Comparison of ENCODE assay signal across 12 cellular contexts in the genomic region with DNA sequence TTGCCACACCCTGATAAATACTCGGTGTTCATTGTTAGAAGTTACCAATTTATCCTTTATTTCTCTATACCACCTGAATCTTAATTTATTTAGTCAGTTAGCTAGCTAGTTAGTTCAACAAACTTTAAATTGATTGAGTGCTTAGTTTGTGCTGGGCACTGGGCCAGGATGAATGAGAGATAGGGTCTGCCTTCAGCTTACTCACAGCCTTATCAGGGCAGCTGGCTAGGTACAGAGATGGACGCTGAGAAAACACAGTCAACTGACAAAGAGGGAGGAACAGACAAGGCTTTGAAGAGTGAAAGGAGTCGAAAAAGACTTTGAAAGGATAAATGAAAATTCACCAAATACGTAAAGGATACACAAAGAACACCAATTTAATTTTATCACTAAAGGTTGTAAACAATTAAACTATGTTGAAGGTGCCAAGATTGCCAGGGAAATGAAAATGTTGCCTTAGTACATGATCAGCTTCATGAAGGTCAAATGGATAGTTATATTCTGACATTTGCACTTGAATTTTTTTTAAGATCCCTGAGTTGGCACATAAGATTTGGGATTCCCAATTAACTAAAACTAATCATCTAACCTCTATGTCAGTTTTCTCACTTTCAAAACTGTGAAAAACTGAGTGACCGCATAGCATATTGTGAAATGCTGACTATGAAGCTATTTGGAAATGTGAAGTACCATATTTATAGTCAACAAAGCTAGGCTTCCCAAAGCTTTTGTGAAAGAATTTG. TPM values are rescaled to one million over a fixed set of nuclear protein-coding genes. Genes with fewer than 3 reads are reported as not detected.
DNase-seq lines count a peak whose midpoint lies in the region; ATAC-seq and TF ChIP-seq lines count a peak whose summit lies in the region.
"Had no signal": no experiment of that assay in that cellular context is flagged by ENCODE, and none has a peak within 500 bp of the region (broad histone marks: within the 10 kb centered on the region; RNA-seq: fewer than 3 reads in every experiment).

No MANE protein-coding gene starts in this region.

- H3K4me3 ChIP-seq in gastroesophageal sphincter (peak overlapping the region; percentile 84 to 85), sigmoid colon (peak overlapping the region; percentile 61 to 82 (median 78))

- TF ChIP-seq EP300 in gastroesophageal sphincter (IDR thresholded peaks at IDR 0.05) = no peak
- no peak for TF ChIP-seq EP300 in sigmoid colon (IDR thresholded peaks at IDR 0.05)

- peak overlapping the region; percentile 69 for H3K27ac Mint-ChIP-seq in Calu3 (ENCODE audit: unreplicated experiment)
- H3K27ac Mint-ChIP-seq: immature natural killer cell had no signal

- CTCF ChIA-PET in Calu3 (lab: Charles Lee) = interaction anchor here (0.5 to 2.1 kb wide), 8 partner anchors 10 to 213 kb away, joined by 3 to 19 read pairs (median 4); no protein-coding TSS in a partner anchor

- 36 to 42% methylated on average over 4 to 5 of the region's 5 CpGs for WGBS in gastroesophageal sphincter (ENCODE audit: low coverage in 1 of 2), 2 donors
- WGBS in sigmoid colon, 2 donors = 30 to 66% methylated on average over 5 of the region's 5 CpGs

- H3K4me1 ChIP-seq in gastroesophageal sphincter (peaks cover 0 to 55% (median 7%) of the 10 kb centered on the region in 3 donors), sigmoid colon (peaks cover 0 to 46% (median 26%) of the 10 kb centered on the region in 4 donors)

- DNase-seq in Calu3 (peak; percentile 48), sigmoid colon (no peak), KG1 (lab: John Stamatoyannopoulos, UW) (no peak), cerebellum (ENCODE audit: low spot score) (no peak), SKM-1 treated with dmso at 0.1 percent for 144 hours (lab: John Stamatoyannopoulos, UW; ENCODE audit: unreplicated experiment) (no peak), cerebellar nuclear complex (lab: John Stamatoyannopoulos, UW) (no peak)
- DNase-seq: activated CD4-positive, CD25-positive, alpha-beta regulatory T cell; DMS 273 treated with DMSO at 0.1 percent for 48 hours; immature natural killer cell; NCI-H69 had no signal

- peak; percentile 22; the same call in 2 of the 3 replicates for ATAC-seq in SK-N-SH treated with all-trans-retinoic acid at 6 μM for 48 hours
- no peak for ATAC-seq in gastroesophageal sphincter

- peaks cover 31% of the 10 kb centered on the region for H3K4me1 Mint-ChIP-seq in Calu3 (ENCODE audit: low read depth, unreplicated experiment)

- H3K27ac ChIP-seq in gastroesophageal sphincter (peak overlapping the region; percentile 93 to 97 (median 96)), sigmoid colon (peak overlapping the region; percentile 89 to 98 (median 95))

- no peaks in the 10 kb centered on the region for H3K27me3 ChIP-seq in gastroesophageal sphincter
- no peaks in the 10 kb centered on the region for H3K27me3 ChIP-seq in sigmoid colon

- peaks cover 0 to 9% of the 10 kb centered on the region in 2 donors for H3K36me3 ChIP-seq in gastroesophageal sphincter
- peaks cover 0 to 10% (median under 1%) of the 10 kb centered on the region in 4 donors for H3K36me3 ChIP-seq in sigmoid colon

- no peak for TF ChIP-seq POLR2A in gastroesophageal sphincter (IDR thresholded peaks at IDR 0.05)
- TF ChIP-seq POLR2A in sigmoid colon (IDR thresholded peaks at IDR 0.05) = no peak

- H3K36me3 Mint-ChIP-seq in Calu3 (ENCODE audit: insufficient read depth, unreplicated experiment) = peaks cover 26% of the 10 kb centered on the region
- H3K36me3 Mint-ChIP-seq: immature natural killer cell had no signal

- H3K9me3 Mint-ChIP-seq in Calu3 (ENCODE audit: low read depth, unreplicated experiment) = no peaks in the 10 kb centered on the region

- no TSS peak for BruUV-seq in Calu3 (replicated peaks; lab: Mats Ljungman, UMichigan)

- H3K9me3 ChIP-seq in gastroesophageal sphincter (no peaks in the 10 kb centered on the region), sigmoid colon (no peaks in the 10 kb centered on the region)

- H3K4me3 Mint-ChIP-seq in Calu3 (ENCODE audit: low read depth, unreplicated experiment) = peak overlapping the region; percentile 94

- H3K27me3 Mint-ChIP-seq in Calu3 (ENCODE audit: unreplicated experiment) = no peaks in the 10 kb centered on the region

- intact Hi-C loops in Calu3 (cut with micrococcal nuclease; ENCODE audit: unreplicated experiment) (loop anchor here (2.0 to 5.0 kb wide), 5 partner anchors 21 to 243 kb away; no protein-coding TSS in a partner anchor), sigmoid colon (cut with DNase I) (loop anchor here (5.0 kb wide), 1 partner anchor 144 kb away; no protein-coding TSS in a partner anchor)

- TF ChIP-seq CTCF in Calu3 (IDR thresholded peaks at IDR 0.05; ENCODE audit: unreplicated experiment) = no peak
- no peak for TF ChIP-seq CTCF in gastroesophageal sphincter (IDR thresholded peaks at IDR 0.05)
- TF ChIP-seq CTCF in sigmoid colon (IDR thresholded peaks at IDR 0.05) = no peak

TF ChIP-seq in SK-N-SH treated with all-trans-retinoic acid at 6 μM for 48 hours, 23 proteins besides CTCF, POLR2A, EP300 and RAD21:
- TF ChIP-seq ZFP3 (CRISPR knock-in tag; IDR thresholded peaks at IDR 0.05) (no peak), ZNF8 (CRISPR knock-in tag; IDR thresholded peaks at IDR 0.05) (no peak), RARB (CRISPR knock-in tag; IDR thresholded peaks at IDR 0.05) (no peak), OSR1 (CRISPR knock-in tag; IDR thresholded peaks at IDR 0.05) (no peak), SNAI2 (CRISPR knock-in tag; IDR thresholded peaks at IDR 0.05) (no peak), ZNF565 (CRISPR knock-in tag; conservative IDR thresholded peaks at IDR 0.05; ENCODE audit: low read depth) (no peak), ARNTL (CRISPR knock-in tag; IDR thresholded peaks at IDR 0.05; ENCODE audit: borderline replicate concordance, low read depth) (no peak), ISL1 (CRISPR knock-in tag; IDR thresholded peaks at IDR 0.05) (no peak), ESRRG (CRISPR knock-in tag; IDR thresholded peaks at IDR 0.05) (no peak), CSDC2 (CRISPR knock-in tag; IDR thresholded peaks at IDR 0.05) (no peak)
- TF ChIP-seq, protein P1, sequence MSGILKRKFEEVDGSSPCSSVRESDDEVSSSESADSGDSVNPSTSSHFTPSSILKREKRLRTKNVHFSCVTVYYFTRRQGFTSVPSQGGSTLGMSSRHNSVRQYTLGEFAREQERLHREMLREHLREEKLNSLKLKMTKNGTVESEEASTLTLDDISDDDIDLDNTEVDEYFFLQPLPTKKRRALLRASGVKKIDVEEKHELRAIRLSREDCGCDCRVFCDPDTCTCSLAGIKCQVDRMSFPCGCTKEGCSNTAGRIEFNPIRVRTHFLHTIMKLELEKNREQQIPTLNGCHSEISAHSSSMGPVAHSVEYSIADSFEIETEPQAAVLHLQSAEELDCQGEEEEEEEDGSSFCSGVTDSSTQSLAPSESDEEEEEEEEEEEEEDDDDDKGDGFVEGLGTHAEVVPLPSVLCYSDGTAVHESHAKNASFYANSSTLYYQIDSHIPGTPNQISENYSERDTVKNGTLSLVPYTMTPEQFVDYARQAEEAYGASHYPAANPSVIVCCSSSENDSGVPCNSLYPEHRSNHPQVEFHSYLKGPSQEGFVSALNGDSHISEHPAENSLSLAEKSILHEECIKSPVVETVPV (CRISPR knock-in tag; IDR thresholded peaks at IDR 0.05) = no peak
- TF ChIP-seq, protein P2, sequence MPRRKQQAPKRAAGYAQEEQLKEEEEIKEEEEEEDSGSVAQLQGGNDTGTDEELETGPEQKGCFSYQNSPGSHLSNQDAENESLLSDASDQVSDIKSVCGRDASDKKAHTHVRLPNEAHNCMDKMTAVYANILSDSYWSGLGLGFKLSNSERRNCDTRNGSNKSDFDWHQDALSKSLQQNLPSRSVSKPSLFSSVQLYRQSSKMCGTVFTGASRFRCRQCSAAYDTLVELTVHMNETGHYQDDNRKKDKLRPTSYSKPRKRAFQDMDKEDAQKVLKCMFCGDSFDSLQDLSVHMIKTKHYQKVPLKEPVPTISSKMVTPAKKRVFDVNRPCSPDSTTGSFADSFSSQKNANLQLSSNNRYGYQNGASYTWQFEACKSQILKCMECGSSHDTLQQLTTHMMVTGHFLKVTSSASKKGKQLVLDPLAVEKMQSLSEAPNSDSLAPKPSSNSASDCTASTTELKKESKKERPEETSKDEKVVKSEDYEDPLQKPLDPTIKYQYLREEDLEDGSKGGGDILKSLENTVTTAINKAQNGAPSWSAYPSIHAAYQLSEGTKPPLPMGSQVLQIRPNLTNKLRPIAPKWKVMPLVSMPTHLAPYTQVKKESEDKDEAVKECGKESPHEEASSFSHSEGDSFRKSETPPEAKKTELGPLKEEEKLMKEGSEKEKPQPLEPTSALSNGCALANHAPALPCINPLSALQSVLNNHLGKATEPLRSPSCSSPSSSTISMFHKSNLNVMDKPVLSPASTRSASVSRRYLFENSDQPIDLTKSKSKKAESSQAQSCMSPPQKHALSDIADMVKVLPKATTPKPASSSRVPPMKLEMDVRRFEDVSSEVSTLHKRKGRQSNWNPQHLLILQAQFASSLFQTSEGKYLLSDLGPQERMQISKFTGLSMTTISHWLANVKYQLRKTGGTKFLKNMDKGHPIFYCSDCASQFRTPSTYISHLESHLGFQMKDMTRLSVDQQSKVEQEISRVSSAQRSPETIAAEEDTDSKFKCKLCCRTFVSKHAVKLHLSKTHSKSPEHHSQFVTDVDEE (CRISPR knock-in tag; IDR thresholded peaks at IDR 0.05) = no peak

RNA-seq across cellular contexts. Expression of a gene that starts 2.1 kb away (rescaled TPM):
- total RNA-seq in Calu3 (2022) (74.7 and 76.4 TPM in 2 replicates), gastroesophageal sphincter (100 to 1,000 TPM; 142 to 188 (median 170) TPM), sigmoid colon (100 to 1,000 TPM in 1 of 4 donors, 10 to 100 TPM in 3; 81.8 to 142 (median 88.6) TPM), cerebellum (11.5 TPM)
- 10 to 100 TPM in 1 of 3 donors, 1 to 10 TPM in 2; 4.6 to 12.8 (median 7.8) TPM for polyA plus RNA-seq in sigmoid colon
- polyA plus RNA-seq: immature natural killer cell had no signal

RNA-seq across cellular contexts. Expression of a gene that starts 23.2 kb away (rescaled TPM):
- 13.3 and 15.9 TPM in 2 replicates for total RNA-seq in Calu3 (2022)
- total RNA-seq in gastroesophageal sphincter = 100 to 1,000 TPM; 546 to 772 (median 602) TPM
- total RNA-seq in sigmoid colon = 100 to 1,000 TPM; 328 to 857 (median 577) TPM
- 10 to 100 TPM in 2 of 3 donors, 1 to 10 TPM in 1; 8.8 to 32.5 (median 18.6) TPM for polyA plus RNA-seq in sigmoid colon
- 13.8 TPM for total RNA-seq in cerebellum

Comparison
In these comparisons a context has a peak if more than half of its experiments do, and no peak if none do; other contexts are left out.
1. RNA of a gene that starts 23.2 kb away (total RNA-seq): 546 to 772 TPM in gastroesophageal sphincter and 328 to 857 TPM in sigmoid colon; 13.3 to 15.9 TPM in Calu3 and 13.8 TPM in cerebellum (single experiment); every median in the first group is over 10 times any median in the second.